Comparison of ENCODE assay signal across 9 cellular contexts in the genomic region with DNA sequence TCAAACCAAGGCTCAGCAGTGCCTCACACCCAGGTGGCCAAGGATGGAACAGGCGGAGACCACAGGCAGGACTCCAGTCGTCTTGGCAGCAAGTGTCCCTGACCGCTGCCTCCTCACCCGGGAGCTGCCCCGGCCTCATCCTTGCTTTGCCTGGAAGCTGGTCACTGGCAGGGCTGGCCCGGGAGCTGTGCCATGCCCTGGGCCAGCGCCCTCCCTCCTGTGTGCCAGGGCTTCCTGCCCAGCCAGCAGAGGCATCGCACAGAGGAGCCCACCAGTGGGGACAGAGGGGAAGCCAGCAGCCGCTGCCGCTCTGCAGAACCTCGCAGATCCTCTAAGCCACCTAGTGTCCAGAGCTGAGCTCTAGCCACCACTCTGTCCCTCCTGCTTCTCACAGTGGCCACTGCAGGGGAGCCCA. TPM values are rescaled to one million over a fixed set of nuclear protein-coding genes. Genes with fewer than 3 reads are reported as not detected.
DNase-seq lines count a peak whose midpoint lies in the region; ATAC-seq and TF ChIP-seq lines count a peak whose summit lies in the region.
"Had no signal": no experiment of that assay in that cellular context is flagged by ENCODE, and none has a peak within 500 bp of the region (broad histone marks: within the 10 kb centered on the region; RNA-seq: fewer than 3 reads in every experiment).

No MANE protein-coding gene starts in this region.

- DNase-seq in ELF-1 (ENCODE audit: low read depth, low spot score) (peak; percentile 41), left ventricle myocardium superior (peak; percentile 87), putamen (ENCODE audit: low spot score) (peak; percentile 70), GM03348 (ENCODE audit: low spot score) (no peak), SIG-M5 treated with dmso at 0.1 percent for 504 hours (lab: John Stamatoyannopoulos, UW; ENCODE audit: unreplicated experiment) (no peak)
- DNase-seq: activated T-cell treated with anti-CD3 and anti-CD28 coated beads, Interleukin-2, amount 50 U/mL, for 24 hours had no signal

- 0 out of 2 replicates have a peak, but pooled peaks have one; percentile 8 for TF ChIP-seq CTCF in WI38 (IDR thresholded peaks at IDR 0.05; ENCODE audit: low read depth, low read length)

- H3K4me3 ChIP-seq in WI38 (ENCODE audit: low read depth, low read length), result no peak overlapping the region

- intact Hi-C loops in left ventricle myocardium superior (cut with micrococcal nuclease), result no loop called here

- peak; percentile 91 for ATAC-seq in left ventricle myocardium superior
- ATAC-seq in GM21825 (IDR thresholded peaks at IDR 0.05; ENCODE audit: unreplicated experiment), result no peak
- no peak for ATAC-seq in GM18519 (IDR thresholded peaks at IDR 0.05; ENCODE audit: low FRiP score, unreplicated experiment)

RNA-seq across cellular contexts. Expression of gene CASZ1, which starts 7.8 kb away (rescaled TPM):
- total RNA-seq in left ventricle myocardium superior, result 57.8 TPM

Comparison
In these comparisons a context has a peak if more than half of its experiments do, and no peak if none do; other contexts are left out.
1. DNase-seq: peak in ELF-1 (single experiment), left ventricle myocardium superior (single experiment) and putamen (single experiment); none in GM03348 (single experiment) and SIG-M5 treated with dmso at 0.1 percent for 504 hours (single experiment).